9 cellular contexts compared by ENCODE assay signal in genomic region chr17:64492481-64493109, GRCh38. TPM values are rescaled to one million over a fixed set of nuclear protein-coding genes. Genes with fewer than 3 reads are reported as not detected.
DNase-seq lines count a peak whose midpoint lies in the region; ATAC-seq and TF ChIP-seq lines count a peak whose summit lies in the region.
"Had no signal": no experiment of that assay in that cellular context is flagged by ENCODE, and none has a peak within 500 bp of the region (broad histone marks: within the 10 kb centered on the region; RNA-seq: fewer than 3 reads in every experiment).

No MANE protein-coding gene starts in this region.

- no peaks in the 10 kb centered on the region for H3K27me3 Mint-ChIP-seq in activated T-cell treated with anti-CD3 and anti-CD28 coated beads, Interleukin-2, amount 50 U/mL, for 4 hours (ENCODE audit: low read depth)

- H3K36me3 Mint-ChIP-seq in activated T-cell treated with anti-CD3 and anti-CD28 coated beads, Interleukin-2, amount 50 U/mL, for 4 hours (ENCODE audit: insufficient read depth): peaks cover 30% of the 10 kb centered on the region

- H3K27me3 ChIP-seq in BE2C: no peaks in the 10 kb centered on the region
- no peaks in the 10 kb centered on the region for H3K27me3 ChIP-seq in left lung

- no peak overlapping the region for H3K27ac ChIP-seq in left lung
- H3K27ac ChIP-seq: epithelial cell of prostate had no signal

- H3K9me3 Mint-ChIP-seq in activated T-cell treated with anti-CD3 and anti-CD28 coated beads, Interleukin-2, amount 50 U/mL, for 4 hours: no peaks in the 10 kb centered on the region

- peaks cover 41% of the 10 kb centered on the region for H3K4me1 Mint-ChIP-seq in activated T-cell treated with anti-CD3 and anti-CD28 coated beads, Interleukin-2, amount 50 U/mL, for 4 hours (ENCODE audit: low read depth)

- DNase-seq in BE2C (no peak), HCEC 1CT (peak; percentile 9), left lung (no peak), SW 1271 (lab: John Stamatoyannopoulos, UW) (no peak), omental fat pad (ENCODE audit: low spot score) (no peak), AG08395 (ENCODE audit: low spot score) (no peak), posterior cingulate gyrus (no peak)
- DNase-seq in activated T-cell treated with anti-CD3 and anti-CD28 coated beads, Interleukin-2, amount 50 U/mL, for 4 hours: peak; percentile 14

- no peak for ATAC-seq in activated T-cell treated with anti-CD3 and anti-CD28 coated beads, Interleukin-2, amount 50 U/mL, for 4 hours
- ATAC-seq in left lung: no peak
- ATAC-seq in omental fat pad (ENCODE audit: low FRiP score): no peak

- no peaks in the 10 kb centered on the region for H3K9me3 ChIP-seq in BE2C
- no peaks in the 10 kb centered on the region for H3K9me3 ChIP-seq in left lung

- H3K4me3 Mint-ChIP-seq in activated T-cell treated with anti-CD3 and anti-CD28 coated beads, Interleukin-2, amount 50 U/mL, for 4 hours: no peak overlapping the region

- peak; percentile 52 for TF ChIP-seq CTCF in BE2C (IDR thresholded peaks at IDR 0.05; ENCODE audit: low read depth, low read length)
- TF ChIP-seq CTCF in left lung (IDR thresholded peaks at IDR 0.05): peak; percentile 36 to 41
- no peak for TF ChIP-seq CTCF in omental fat pad (IDR thresholded peaks at IDR 0.05)

- H3K4me3 ChIP-seq in BE2C (ENCODE audit: low read depth, low read length) (no peak overlapping the region), left lung (no peak overlapping the region)

- H3K4me1 ChIP-seq in BE2C (no peaks in the 10 kb centered on the region), left lung (peaks cover 16 to 56% of the 10 kb centered on the region in 2 donors)

- intact Hi-C loops in left lung (cut with DNase I) (loop anchor here in 1 of 2 donors (5.0 to 10.0 kb wide), 2 partner anchors 70 to 168 kb away; no protein-coding TSS in a partner anchor), posterior cingulate gyrus (cut with DNase I) (loop anchor here (5.0 kb wide), 1 partner anchor 70 kb away; no protein-coding TSS in a partner anchor)

- H3K36me3 ChIP-seq in BE2C (peaks cover 40% of the 10 kb centered on the region), left lung (peaks cover 0 to 49% of the 10 kb centered on the region in 2 donors)

RNA-seq across cellular contexts. Expression of gene POLG2, which starts 4.3 kb away (rescaled TPM):
- 19.5 TPM for polyA plus RNA-seq in BE2C (2012; ENCODE audit: insufficient read depth, insufficient read length, low read depth)
- total RNA-seq in activated T-cell treated with anti-CD3 and anti-CD28 coated beads, Interleukin-2, amount 50 U/mL, for 4 hours: 10 to 100 TPM; 34.1 to 34.9 (median 34.2) TPM
- total RNA-seq in left lung: 10 to 100 TPM; 12.6 to 12.8 TPM
- total RNA-seq in omental fat pad: 10 to 100 TPM in 2 of 4 donors, 1 to 10 TPM in 2; 6.3 to 27.3 (median 13.7) TPM

RNA-seq across cellular contexts. Expression of gene DDX5, which starts 13.5 kb away (rescaled TPM):
- polyA plus RNA-seq in BE2C (2012; ENCODE audit: insufficient read depth, insufficient read length, low read depth): 537 TPM
- 1,000 to 10,000 TPM; 1,033 to 1,200 (median 1,184) TPM for total RNA-seq in activated T-cell treated with anti-CD3 and anti-CD28 coated beads, Interleukin-2, amount 50 U/mL, for 4 hours
- total RNA-seq in left lung (100 to 1,000 TPM; 712 to 729 TPM), omental fat pad (100 to 1,000 TPM; 584 to 997 (median 913) TPM)

RNA-seq across cellular contexts. Expression of gene CEP95, which starts 14.2 kb away (rescaled TPM):
- polyA plus RNA-seq in BE2C (2012; ENCODE audit: insufficient read depth, insufficient read length, low read depth): 44.5 TPM
- total RNA-seq in activated T-cell treated with anti-CD3 and anti-CD28 coated beads, Interleukin-2, amount 50 U/mL, for 4 hours: 10 to 100 TPM; 35.1 to 38.2 (median 36.7) TPM
- total RNA-seq in left lung (10 to 100 TPM; 21.2 to 26.3 TPM), omental fat pad (10 to 100 TPM; 30.4 to 60.5 (median 41.3) TPM)

RNA-seq across cellular contexts. Expression of gene MILR1, which starts 43.7 kb away (rescaled TPM):
- polyA plus RNA-seq in BE2C (2012; ENCODE audit: insufficient read depth, insufficient read length, low read depth): not detected
- total RNA-seq in activated T-cell treated with anti-CD3 and anti-CD28 coated beads, Interleukin-2, amount 50 U/mL, for 4 hours: not detected
- total RNA-seq in left lung: 10 to 100 TPM; 17.3 to 34.4 TPM
- 10 to 100 TPM in 3 of 4 donors, 1 to 10 TPM in 1; 7.1 to 25.1 (median 18.2) TPM for total RNA-seq in omental fat pad

Comparison
In these comparisons a context has a peak if more than half of its experiments do, and no peak if none do; other contexts are left out.
1. DNase-seq: peak in HCEC 1CT (single experiment) and activated T-cell treated with anti-CD3 and anti-CD28 coated beads, Interleukin-2, amount 50 U/mL, for 4 hours (single experiment); none in BE2C (single experiment), left lung (0 of 2), SW 1271 (0 of 2), omental fat pad (single experiment), AG08395 (single experiment) and posterior cingulate gyrus (0 of 10).
2. CTCF ChIP-seq: peak in BE2C (single experiment) and left lung (2 of 2); none in omental fat pad (0 of 3).